1 cellular context compared by ENCODE assay signal in the genomic region with DNA sequence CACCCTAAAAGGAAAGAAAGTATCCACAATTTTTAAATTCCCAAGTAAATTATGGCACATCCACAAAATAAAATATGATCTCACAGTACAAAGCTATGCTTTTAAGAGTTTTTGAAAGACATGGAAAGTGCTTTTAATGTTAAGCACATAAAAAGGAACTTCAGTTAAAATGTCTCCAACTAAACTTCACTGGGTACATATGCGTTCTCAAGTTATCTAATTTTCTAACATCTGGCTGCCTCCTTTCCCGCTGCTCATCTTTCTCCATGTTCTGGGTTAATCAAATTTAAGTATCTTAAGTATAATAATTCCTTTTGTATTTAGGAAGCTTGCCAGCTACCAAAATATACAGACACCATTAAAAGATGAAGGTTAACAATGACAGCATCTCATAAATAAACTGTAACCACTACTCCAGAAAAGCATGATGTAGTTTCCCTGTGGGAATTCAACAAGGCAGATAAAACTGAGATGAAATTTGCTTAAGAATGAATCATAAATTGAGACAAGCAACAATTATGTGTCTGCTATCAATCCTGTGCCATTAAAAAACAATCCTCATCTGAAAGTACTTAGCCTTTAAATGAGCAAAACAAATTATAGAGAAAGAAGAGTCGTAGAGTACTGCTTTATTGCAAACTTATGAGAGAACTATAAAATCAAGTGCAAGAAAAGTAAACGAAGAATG.
TF ChIP-seq lines count a peak whose summit lies in the region.

No MANE protein-coding gene starts in this region.

TF ChIP-seq in SK-N-SH treated with all-trans-retinoic acid at 6 μM for 48 hours, 23 proteins besides CTCF, POLR2A, EP300 and RAD21 (continued from another document):
- TF ChIP-seq POU6F1 (CRISPR knock-in tag; IDR thresholded peaks at IDR 0.05; ENCODE audit: borderline replicate concordance, low read depth) (0 out of 2 replicates have a peak, but pooled peaks have one; percentile 75), CSDC2 (CRISPR knock-in tag; IDR thresholded peaks at IDR 0.05) (no peak), ARNTL (CRISPR knock-in tag; IDR thresholded peaks at IDR 0.05; ENCODE audit: borderline replicate concordance, low read depth) (no peak), GLIS3 (CRISPR knock-in tag; IDR thresholded peaks at IDR 0.05) (peak; percentile 84; the same call in 1 of the 2 replicates), ESRRG (CRISPR knock-in tag; IDR thresholded peaks at IDR 0.05) (peak; percentile 83)
- TF ChIP-seq, protein P1, sequence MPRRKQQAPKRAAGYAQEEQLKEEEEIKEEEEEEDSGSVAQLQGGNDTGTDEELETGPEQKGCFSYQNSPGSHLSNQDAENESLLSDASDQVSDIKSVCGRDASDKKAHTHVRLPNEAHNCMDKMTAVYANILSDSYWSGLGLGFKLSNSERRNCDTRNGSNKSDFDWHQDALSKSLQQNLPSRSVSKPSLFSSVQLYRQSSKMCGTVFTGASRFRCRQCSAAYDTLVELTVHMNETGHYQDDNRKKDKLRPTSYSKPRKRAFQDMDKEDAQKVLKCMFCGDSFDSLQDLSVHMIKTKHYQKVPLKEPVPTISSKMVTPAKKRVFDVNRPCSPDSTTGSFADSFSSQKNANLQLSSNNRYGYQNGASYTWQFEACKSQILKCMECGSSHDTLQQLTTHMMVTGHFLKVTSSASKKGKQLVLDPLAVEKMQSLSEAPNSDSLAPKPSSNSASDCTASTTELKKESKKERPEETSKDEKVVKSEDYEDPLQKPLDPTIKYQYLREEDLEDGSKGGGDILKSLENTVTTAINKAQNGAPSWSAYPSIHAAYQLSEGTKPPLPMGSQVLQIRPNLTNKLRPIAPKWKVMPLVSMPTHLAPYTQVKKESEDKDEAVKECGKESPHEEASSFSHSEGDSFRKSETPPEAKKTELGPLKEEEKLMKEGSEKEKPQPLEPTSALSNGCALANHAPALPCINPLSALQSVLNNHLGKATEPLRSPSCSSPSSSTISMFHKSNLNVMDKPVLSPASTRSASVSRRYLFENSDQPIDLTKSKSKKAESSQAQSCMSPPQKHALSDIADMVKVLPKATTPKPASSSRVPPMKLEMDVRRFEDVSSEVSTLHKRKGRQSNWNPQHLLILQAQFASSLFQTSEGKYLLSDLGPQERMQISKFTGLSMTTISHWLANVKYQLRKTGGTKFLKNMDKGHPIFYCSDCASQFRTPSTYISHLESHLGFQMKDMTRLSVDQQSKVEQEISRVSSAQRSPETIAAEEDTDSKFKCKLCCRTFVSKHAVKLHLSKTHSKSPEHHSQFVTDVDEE (CRISPR knock-in tag; IDR thresholded peaks at IDR 0.05): peak; percentile 90
